Comparison of ENCODE assay signal across 31 cellular contexts in the genomic region with DNA sequence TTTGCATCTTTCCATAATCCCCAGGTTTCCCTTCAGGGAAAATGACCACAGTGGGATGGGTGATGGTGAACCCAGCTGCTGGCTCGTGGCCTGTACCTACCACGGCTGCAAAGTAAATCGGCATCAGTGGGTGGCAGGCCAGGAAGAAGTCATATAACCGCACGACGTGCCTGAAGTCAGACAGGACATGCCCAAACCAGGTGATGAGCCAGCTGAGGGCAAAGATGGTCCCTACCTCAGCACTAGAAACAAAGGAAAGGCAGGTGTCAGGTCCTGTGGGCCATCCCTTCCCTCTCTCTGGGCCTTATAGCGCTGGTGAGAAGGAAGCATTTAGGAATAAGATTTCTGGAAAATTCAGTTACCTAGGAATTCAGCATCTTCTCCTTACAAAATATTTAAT. TPM values are rescaled to one million over a fixed set of nuclear protein-coding genes. Genes with fewer than 3 reads are reported as not detected.
DNase-seq lines count a peak whose midpoint lies in the region; ATAC-seq and TF ChIP-seq lines count a peak whose summit lies in the region.
"Had no signal": no experiment of that assay in that cellular context is flagged by ENCODE, and none has a peak within 500 bp of the region (broad histone marks: within the 10 kb centered on the region; RNA-seq: fewer than 3 reads in every experiment).

No MANE protein-coding gene starts in this region.

- H3K27me3 ChIP-seq in mammary epithelial cell (ENCODE audit: insufficient read depth, low read length) (no peaks in the 10 kb centered on the region), GM23248 (replicated peaks; ENCODE audit: insufficient read depth) (no peaks in the 10 kb centered on the region), spleen (replicated peaks in 1 of 7) (no peaks in the 10 kb centered on the region)
- H3K27me3 ChIP-seq: brain microvascular endothelial cell, esophagus muscularis mucosa, heart left ventricle had no signal

- no peak for ATAC-seq in activated CD4-positive, alpha-beta T cell treated with anti-CD3 and anti-CD28 coated beads for 36 hours
- no peak for ATAC-seq in HG03457 (IDR thresholded peaks at IDR 0.05; ENCODE audit: unreplicated experiment)
- ATAC-seq: heart left ventricle; left ventricle myocardium superior; stimulated activated memory B cell treated with anti-CD40 and anti-IgM and Interleukin-4, amounts not matched to agents 10 μg/mL and 1 μg/mL and 100 μg/mL, for 72 hours had no signal

- H3K4me1 Mint-ChIP-seq in activated CD4-positive, alpha-beta T cell treated with anti-CD3 and anti-CD28 coated beads for 36 hours: peaks cover 45% of the 10 kb centered on the region
- peaks cover 7% of the 10 kb centered on the region for H3K4me1 Mint-ChIP-seq in MCF 10A (ENCODE audit: insufficient read depth, unreplicated experiment)
- H3K4me1 Mint-ChIP-seq in immature natural killer cell: peaks cover 48 to 54% of the 10 kb centered on the region in 2 donors
- H3K4me1 Mint-ChIP-seq: mesothelial cell of epicardium had no signal

- peaks cover 74% of the 10 kb centered on the region for H3K36me3 Mint-ChIP-seq in activated CD4-positive, alpha-beta T cell treated with anti-CD3 and anti-CD28 coated beads for 36 hours (ENCODE audit: low read depth)
- H3K36me3 Mint-ChIP-seq in MCF 10A (ENCODE audit: insufficient read depth, unreplicated experiment) (peaks cover 97% of the 10 kb centered on the region), immature natural killer cell (peaks cover 12 to 44% (median 26%) of the 10 kb centered on the region in 3 donors)

- H4K20me1 ChIP-seq in mammary epithelial cell (ENCODE audit: insufficient read depth, low read length): no peaks in the 10 kb centered on the region
- H4K20me1 ChIP-seq in GM23248 (ENCODE audit: insufficient read depth): peaks cover 5% of the 10 kb centered on the region

- peak overlapping the region; percentile 88 for H3K27ac Mint-ChIP-seq in activated CD4-positive, alpha-beta T cell treated with anti-CD3 and anti-CD28 coated beads for 36 hours
- no peak overlapping the region for H3K27ac Mint-ChIP-seq in MCF 10A (ENCODE audit: low read depth, unreplicated experiment)
- H3K27ac Mint-ChIP-seq in immature natural killer cell: peak overlapping the region in 5 of 6 donors; percentile 86 to 95 (median 93)
- H3K27ac Mint-ChIP-seq: mesothelial cell of epicardium; stimulated activated memory B cell treated with anti-CD40 and anti-IgM and Interleukin-4, amounts not matched to agents 10 μg/mL and 1 μg/mL and 100 μg/mL, for 72 hours; type B pancreatic cell had no signal

- H3K27ac ChIP-seq in mammary epithelial cell (ENCODE audit: insufficient read depth, low read depth, low read length) (no peak overlapping the region), GM23248 (no peak overlapping the region), spleen (no peak overlapping the region)
- H3K27ac ChIP-seq: brain microvascular endothelial cell, esophagus muscularis mucosa, WERI-Rb-1 had no signal

- H3K4me1 ChIP-seq in mammary epithelial cell (ENCODE audit: insufficient read depth, low read length) (peaks cover 4% of the 10 kb centered on the region), GM23248 (ENCODE audit: insufficient read depth) (peaks cover 18% of the 10 kb centered on the region), spleen (peaks cover 22 to 47% (median 30%) of the 10 kb centered on the region in 6 donors)

- no peak overlapping the region for H3K4me2 ChIP-seq in mammary epithelial cell (ENCODE audit: insufficient read depth, low read depth, low read length)
- no peak overlapping the region for H3K4me2 ChIP-seq in GM23248 (ENCODE audit: unreplicated experiment)

- H2AFZ ChIP-seq in mammary epithelial cell (ENCODE audit: low read depth, low read length) (no peak overlapping the region), GM23248 (no peak overlapping the region)

- intact Hi-C loops in activated CD4-positive, alpha-beta T cell treated with anti-CD3 and anti-CD28 coated beads for 36 hours (cut with DNase I, micrococcal nuclease): no loop called here
- intact Hi-C loops in mammary epithelial cell (cut with micrococcal nuclease) (no loop called here), MCF 10A (cut with micrococcal nuclease) (no loop called here), spleen (cut with DNase I; ENCODE audit: low total_unique reads) (no loop called here)

- dilution Hi-C loops in mammary epithelial cell (cut with HindIII; ENCODE audit: low sequenced_read_pairs): no loop called here

- TF ChIP-seq CTCF in mammary epithelial cell (conservative IDR thresholded peaks at IDR 0.05 in 1 of 2, IDR thresholded peaks at IDR 0.05 in 1 of 2; ENCODE audit: extremely low read depth in 1 of 2, insufficient read depth in 1 of 2, low read depth in 1 of 2, low read length in 2 of 2) (no peak), MCF 10A (IDR thresholded peaks at IDR 0.05; ENCODE audit: unreplicated experiment) (no peak), spleen (IDR thresholded peaks at IDR 0.05 in 8 of 11, conservative IDR thresholded peaks at IDR 0.05 in 3 of 11) (no peak)

- no peaks in the 10 kb centered on the region for H3K27me3 Mint-ChIP-seq in activated CD4-positive, alpha-beta T cell treated with anti-CD3 and anti-CD28 coated beads for 36 hours
- H3K27me3 Mint-ChIP-seq in MCF 10A (ENCODE audit: insufficient read depth, unreplicated experiment) (no peaks in the 10 kb centered on the region), immature natural killer cell (ENCODE audit: low read depth in 3 of 3) (peaks cover 0 to 4% (median 3%) of the 10 kb centered on the region in 3 donors)
- H3K27me3 Mint-ChIP-seq: IgD-negative memory B cell; naive B cell; stimulated activated memory B cell treated with anti-CD40 and anti-IgM and Interleukin-4, amounts not matched to agents 10 μg/mL and 1 μg/mL and 100 μg/mL, for 72 hours; type B pancreatic cell had no signal

- peaks cover 30% of the 10 kb centered on the region for H3F3A ChIP-seq in GM23248 (ENCODE audit: insufficient read depth)

- H3K9me3 ChIP-seq in mammary epithelial cell (replicated peaks; ENCODE audit: insufficient read depth, low read length) (no peaks in the 10 kb centered on the region), GM23248 (ENCODE audit: low read depth) (no peaks in the 10 kb centered on the region), spleen (no peaks in the 10 kb centered on the region)
- H3K9me3 ChIP-seq: esophagus muscularis mucosa, heart left ventricle had no signal

- H3K4me3 ChIP-seq in mammary epithelial cell (replicated peaks in 1 of 3; ENCODE audit: insufficient read depth in 1 of 3, low read depth in 2 of 3, low read length in 3 of 3): no peak overlapping the region
- H3K4me3 ChIP-seq in GM23248: no peak overlapping the region
- no peak overlapping the region for H3K4me3 ChIP-seq in spleen
- H3K4me3 ChIP-seq: esophagus muscularis mucosa, heart left ventricle had no signal

- CTCF ChIA-PET in activated CD4-positive, alpha-beta T cell treated with anti-CD3 and anti-CD28 coated beads for 36 hours (lab: Charles Lee): interaction anchor here (0.8 kb wide), 1 partner anchor 15 kb away, joined by 3 read pairs; no protein-coding TSS in a partner anchor
- CTCF ChIA-PET in mammary epithelial cell (lab: Charles Lee; ENCODE audit: low non-redundant PET): no interaction called here
- CTCF ChIA-PET in MCF 10A (lab: Yijun Ruan, JAX): interaction anchor here (0.7 kb wide), 1 partner anchor 18 kb away, joined by 4 read pairs; no protein-coding TSS in a partner anchor

- no peaks in the 10 kb centered on the region for H3K9me3 Mint-ChIP-seq in activated CD4-positive, alpha-beta T cell treated with anti-CD3 and anti-CD28 coated beads for 36 hours (ENCODE audit: low read depth)
- H3K9me3 Mint-ChIP-seq in MCF 10A (ENCODE audit: unreplicated experiment) (no peaks in the 10 kb centered on the region), immature natural killer cell (no peaks in the 10 kb centered on the region)
- H3K9me3 Mint-ChIP-seq: IgD-negative memory B cell; mesothelial cell of epicardium; naive B cell; stimulated activated memory B cell treated with anti-CD40 and anti-IgM and Interleukin-4, amounts not matched to agents 10 μg/mL and 1 μg/mL and 100 μg/mL, for 72 hours; type B pancreatic cell had no signal

- no peak for DNase-seq in activated CD4-positive, alpha-beta T cell treated with anti-CD3 and anti-CD28 coated beads for 36 hours
- no peak for DNase-seq in activated CD4-positive, alpha-beta T cell treated with anti-CD3 and anti-CD28 coated beads, Interleukin-2, amount 50 U/mL, for 4 hours
- DNase-seq in mammary epithelial cell (peak; percentile 61), MCF 10A (ENCODE audit: unreplicated experiment) (no peak), immature natural killer cell (no peak), GM23248 (no peak), spleen (no peak)
- DNase-seq: 8988T; activated CD4-positive, alpha-beta T cell treated with anti-CD3 and anti-CD28 coated beads for 48 hours; activated gamma-delta T cell treated with Interleukin-2 at 50 U/mL for 16 hours; amygdala; foreskin fibroblast; heart left ventricle; kidney; left ventricle myocardium superior; naive B cell; NCI-H1092 treated with DMSO at 0.1 percent for 48 hours; NCI-H1694 treated with DMSO at 0.1 percent for 48 hours; NCI-H446 treated with DMSO at 0.1 percent for 48 hours; NCI-H774; SIG-M5; stimulated activated CD4-positive, alpha-beta T cell treated with anti-CD3 and anti-CD28 coated beads, Interleukin-15, amount 100 ng/mL, for 24 hours; T1000; WERI-Rb-1 had no signal

- H3K9ac ChIP-seq in mammary epithelial cell (ENCODE audit: insufficient read depth, low read length): no peak overlapping the region
- H3K9ac ChIP-seq in GM23248: no peak overlapping the region

- BruUV-seq in mammary epithelial cell (replicated peaks; lab: Mats Ljungman, UMichigan) (no TSS peak), MCF 10A (replicated peaks; lab: Mats Ljungman, UMichigan) (no TSS peak)

- H3K36me3 ChIP-seq in mammary epithelial cell (ENCODE audit: insufficient read depth, low read length): peaks cover 27% of the 10 kb centered on the region
- H3K36me3 ChIP-seq in GM23248 (ENCODE audit: low read depth): peaks cover 73% of the 10 kb centered on the region
- peaks cover 0 to 100% (median 69%) of the 10 kb centered on the region in 6 donors for H3K36me3 ChIP-seq in spleen

- no peaks in the 10 kb centered on the region for H3K9me2 ChIP-seq in GM23248 (ENCODE audit: insufficient read depth)

- in situ Hi-C loops in mammary epithelial cell (cut with MboI; ENCODE audit: low sequenced_read_pairs in 2 of 2) (no loop called here), GM23248 (cut with MboI) (no loop called here)

- peaks cover 21% of the 10 kb centered on the region for H3K79me2 ChIP-seq in mammary epithelial cell (ENCODE audit: insufficient read depth, low read length)
- peaks cover 54% of the 10 kb centered on the region for H3K79me2 ChIP-seq in GM23248 (ENCODE audit: insufficient read depth)

- POLR2A ChIA-PET in activated CD4-positive, alpha-beta T cell treated with anti-CD3 and anti-CD28 coated beads for 36 hours (lab: Charles Lee): no interaction called here
- POLR2A ChIA-PET in MCF 10A (lab: Yijun Ruan, JAX): interaction anchor here (0.5 kb wide), 1 partner anchor 330 kb away, joined by 4 read pairs; no protein-coding TSS in a partner anchor

- no peak overlapping the region for H3K4me3 Mint-ChIP-seq in activated CD4-positive, alpha-beta T cell treated with anti-CD3 and anti-CD28 coated beads for 36 hours
- H3K4me3 Mint-ChIP-seq in MCF 10A (ENCODE audit: unreplicated experiment) (no peak overlapping the region), immature natural killer cell (peak overlapping the region in 2 of 5 donors; percentile 42 to 89)
- H3K4me3 Mint-ChIP-seq: mesothelial cell of epicardium; stimulated activated memory B cell treated with anti-CD40 and anti-IgM and Interleukin-4, amounts not matched to agents 10 μg/mL and 1 μg/mL and 100 μg/mL, for 72 hours; type B pancreatic cell had no signal

- 92% methylated on average over 7 of the region's 7 CpGs for WGBS in mammary epithelial cell (ENCODE audit: low coverage, missing lambda C conversion rate)
- 95 to 99% methylated on average over 7 of the region's 7 CpGs for WGBS in GM23248 (ENCODE audit: low coverage in 1 of 2, low lambda C conversion rate in 2 of 2, missing lambda C conversion rate in 2 of 2), 2 experiments
- WGBS in spleen, 5 donors: 94 to 100% (median 96%) methylated on average over 7 of the region's 7 CpGs

- no peak for TF ChIP-seq POLR2A in spleen (IDR thresholded peaks at IDR 0.05)

RNA-seq across cellular contexts. Expression of a gene that starts 22.2 kb away (rescaled TPM):
- total RNA-seq in activated CD4-positive, alpha-beta T cell treated with anti-CD3 and anti-CD28 coated beads for 36 hours: 10 to 100 TPM; 20.9 to 25.2 TPM
- 10 to 100 TPM; 36.5 to 43.2 TPM for total RNA-seq in mammary epithelial cell
- 31.9 TPM for polyA plus RNA-seq in mammary epithelial cell
- 36.3 TPM for polyA minus RNA-seq in mammary epithelial cell
- 32.5 and 36.0 TPM in 2 replicates for total RNA-seq in MCF 10A (2022)
- polyA plus RNA-seq in immature natural killer cell: 10 to 100 TPM; 19.4 to 38.3 (median 33.2) TPM
- 43.3 and 51.4 TPM in 2 replicates for total RNA-seq in GM23248 (2014; rRNA removed; shearing (Covaris generic))
- polyA plus RNA-seq in GM23248 (2016; fragmentation: Nextera tagmentation; extraction: Ambion mirVana): 31.0 and 33.0 TPM in 2 replicates
- total RNA-seq in spleen: 10 to 100 TPM; 30.6 to 41.0 (median 34.8) TPM
- 10 to 100 TPM in 2 of 3 donors, 1 to 10 TPM in 1; 9.2 to 15.1 (median 10.3) TPM for polyA plus RNA-seq in spleen

RNA-seq across cellular contexts. Expression of a gene that starts 32.0 kb away (rescaled TPM):
- 100 to 1,000 TPM; 130 to 149 TPM for total RNA-seq in activated CD4-positive, alpha-beta T cell treated with anti-CD3 and anti-CD28 coated beads for 36 hours
- total RNA-seq in mammary epithelial cell (100 to 1,000 TPM; 106 to 235 TPM), MCF 10A (2022) (353 and 488 TPM in 2 replicates), spleen (100 to 1,000 TPM in 4 of 7 donors, 10 to 100 TPM in 3; 90.2 to 124 (median 105) TPM)
- polyA plus RNA-seq in mammary epithelial cell (68.3 TPM), immature natural killer cell (100 to 1,000 TPM; 110 to 131 (median 126) TPM), GM23248 (2016; fragmentation: Nextera tagmentation; extraction: Ambion mirVana) (72.3 and 79.9 TPM in 2 replicates), spleen (100 to 1,000 TPM in 1 of 3 donors, 10 to 100 TPM in 2; 78.6 to 152 (median 98.9) TPM)
- 119 TPM for polyA minus RNA-seq in mammary epithelial cell
- 104 and 129 TPM in 2 replicates for total RNA-seq in GM23248 (2014; rRNA removed; shearing (Covaris generic))

RNA-seq across cellular contexts. Expression of a gene that starts 59.6 kb away (rescaled TPM):
- 10 to 100 TPM; 60.9 to 63.0 TPM for total RNA-seq in activated CD4-positive, alpha-beta T cell treated with anti-CD3 and anti-CD28 coated beads for 36 hours
- 100 to 1,000 TPM; 238 to 248 TPM for total RNA-seq in mammary epithelial cell
- 117 TPM for polyA plus RNA-seq in mammary epithelial cell
- polyA minus RNA-seq in mammary epithelial cell: 43.1 TPM
- total RNA-seq in MCF 10A (2022): 477 and 598 TPM in 2 replicates
- 10 to 100 TPM; 17.0 to 27.6 (median 25.0) TPM for polyA plus RNA-seq in immature natural killer cell
- 88.5 and 99.2 TPM in 2 replicates for total RNA-seq in GM23248 (2014; rRNA removed; shearing (Covaris generic))
- polyA plus RNA-seq in GM23248 (2016; fragmentation: Nextera tagmentation; extraction: Ambion mirVana): 63.0 and 66.1 TPM in 2 replicates
- total RNA-seq in spleen: 10 to 100 TPM in 4 of 7 donors, 1 to 10 TPM in 3; 8.3 to 25.7 (median 12.0) TPM
- 10 to 100 TPM in 2 of 3 donors, 1 to 10 TPM in 1; 5.7 to 11.7 (median 11.6) TPM for polyA plus RNA-seq in spleen
